14 cellular contexts compared by ENCODE assay signal in genomic region chr1:225780609-225781008, GRCh38. TPM values are rescaled to one million over a fixed set of nuclear protein-coding genes. Genes with fewer than 3 reads are reported as not detected.
DNase-seq lines count a peak whose midpoint lies in the region; ATAC-seq and TF ChIP-seq lines count a peak whose summit lies in the region.
"Had no signal": no experiment of that assay in that cellular context is flagged by ENCODE, and none has a peak within 500 bp of the region (broad histone marks: within the 10 kb centered on the region; RNA-seq: fewer than 3 reads in every experiment).

No MANE protein-coding gene starts in this region.

- H3K4me3 Mint-ChIP-seq in T-helper 1 cell treated with Interleukin-12 subunit alpha and Interleukin-12 subunit beta and Interleukin-4 antibody, amounts not matched to agents 30 μg/mL and 1 μg/mL, for 36 hours: peak overlapping the region; percentile 49
- H3K4me3 Mint-ChIP-seq in dendritic cell treated with granulocyte-macrophage colony-stimulating factor and Interleukin-4, amounts not matched to agents 40 ng/mL and 50 ng/mL, for 4 days: no peak overlapping the region
- H3K4me3 Mint-ChIP-seq in progenitor cell of endocrine pancreas (ENCODE audit: low read depth): peak overlapping the region; percentile 51

- no peak overlapping the region for H4K91ac ChIP-seq in trophoblast cell (ENCODE audit: low read depth, low read length)

- no peak overlapping the region for H2BK120ac ChIP-seq in trophoblast cell (ENCODE audit: insufficient read depth, low read length, poor library complexity)

- H3K9ac ChIP-seq in Loucy (ENCODE audit: low read depth, low read length, poor library complexity, severe bottlenecking) (no peak overlapping the region), trophoblast cell (ENCODE audit: low read length) (no peak overlapping the region)

- no peak overlapping the region for H2BK12ac ChIP-seq in trophoblast cell (ENCODE audit: low read length)

- no peak overlapping the region for H3K14ac ChIP-seq in trophoblast cell (ENCODE audit: low read length)

- peaks cover 64% of the 10 kb centered on the region for H4K20me1 ChIP-seq in Loucy (ENCODE audit: insufficient read depth, low read length, poor library complexity, severe bottlenecking)

- DNase-seq in T-helper 1 cell (no peak), progenitor cell of endocrine pancreas (ENCODE audit: low spot score, unreplicated experiment) (no peak), medulla oblongata (ENCODE audit: extremely low spot score) (no peak), trophoblast cell (no peak)
- DNase-seq: colonic mucosa; mucosa of descending colon; NCI-H1092; NCI-H69; stimulated activated CD4-positive, alpha-beta T cell treated with anti-CD3 and anti-CD28 coated beads, Interleukin-15, amount 100 ng/mL, for 24 hours; stimulated activated naive CD4-positive, alpha-beta T cell treated with Interleukin-2 at 50 U/mL for 16 hours had no signal

- intact Hi-C loops in dendritic cell treated with granulocyte-macrophage colony-stimulating factor and Interleukin-4, amounts not matched to agents 40 ng/mL and 50 ng/mL, for 4 days (cut with micrococcal nuclease): no loop called here

- H2AFZ ChIP-seq in Loucy (ENCODE audit: low read length): no peak overlapping the region
- H2AFZ ChIP-seq in trophoblast cell (ENCODE audit: insufficient read depth, low read length, poor library complexity): no peak overlapping the region

- H3K79me2 ChIP-seq in Loucy (ENCODE audit: insufficient read depth, low read length) (peaks cover 96% of the 10 kb centered on the region), trophoblast cell (ENCODE audit: control insufficient read depth, insufficient read depth, low read length, poor library complexity) (peaks cover 13% of the 10 kb centered on the region)

- H3K36me3 Mint-ChIP-seq in T-helper 1 cell treated with Interleukin-12 subunit alpha and Interleukin-12 subunit beta and Interleukin-4 antibody, amounts not matched to agents 30 μg/mL and 1 μg/mL, for 36 hours (ENCODE audit: low read depth): peaks cover 18% of the 10 kb centered on the region
- peaks cover 55% of the 10 kb centered on the region for H3K36me3 Mint-ChIP-seq in dendritic cell treated with granulocyte-macrophage colony-stimulating factor and Interleukin-4, amounts not matched to agents 40 ng/mL and 50 ng/mL, for 4 days (ENCODE audit: low read depth)
- peaks cover 20% of the 10 kb centered on the region for H3K36me3 Mint-ChIP-seq in progenitor cell of endocrine pancreas (ENCODE audit: insufficient read depth)

- H3K27ac ChIP-seq in trophoblast cell (ENCODE audit: low read depth, low read length): no peak overlapping the region
- H3K27ac ChIP-seq: colonic mucosa had no signal

- H3K9me2 ChIP-seq in Loucy (replicated peaks; ENCODE audit: low read depth, low read length): no peaks in the 10 kb centered on the region

- peak overlapping the region; percentile 4 for H3K27ac Mint-ChIP-seq in T-helper 1 cell treated with Interleukin-12 subunit alpha and Interleukin-12 subunit beta and Interleukin-4 antibody, amounts not matched to agents 30 μg/mL and 1 μg/mL, for 36 hours
- H3K27ac Mint-ChIP-seq in dendritic cell treated with granulocyte-macrophage colony-stimulating factor and Interleukin-4, amounts not matched to agents 40 ng/mL and 50 ng/mL, for 4 days: peak overlapping the region; percentile 62
- peak overlapping the region; percentile 26 for H3K27ac Mint-ChIP-seq in progenitor cell of endocrine pancreas

- peaks cover 7% of the 10 kb centered on the region for H3K79me1 ChIP-seq in trophoblast cell (ENCODE audit: low read length)

- H4K8ac ChIP-seq in trophoblast cell (ENCODE audit: low read depth, low read length): no peak overlapping the region

- ATAC-seq in HG03135 (IDR thresholded peaks at IDR 0.05; ENCODE audit: unreplicated experiment): no peak
- ATAC-seq: mucosa of descending colon had no signal

- H3K9me3 Mint-ChIP-seq in T-helper 1 cell treated with Interleukin-12 subunit alpha and Interleukin-12 subunit beta and Interleukin-4 antibody, amounts not matched to agents 30 μg/mL and 1 μg/mL, for 36 hours: no peaks in the 10 kb centered on the region
- no peaks in the 10 kb centered on the region for H3K9me3 Mint-ChIP-seq in dendritic cell treated with granulocyte-macrophage colony-stimulating factor and Interleukin-4, amounts not matched to agents 40 ng/mL and 50 ng/mL, for 4 days
- H3K9me3 Mint-ChIP-seq in progenitor cell of endocrine pancreas (ENCODE audit: low read depth): no peaks in the 10 kb centered on the region

- H3K4ac ChIP-seq in trophoblast cell (ENCODE audit: low read depth, low read length): no peak overlapping the region

- H3K18ac ChIP-seq in trophoblast cell (ENCODE audit: low read length): no peak overlapping the region

- H3K27me3 ChIP-seq in Loucy (ENCODE audit: insufficient read depth, low read length, poor library complexity, severe bottlenecking) (no peaks in the 10 kb centered on the region), trophoblast cell (ENCODE audit: insufficient read depth, low read length) (no peaks in the 10 kb centered on the region)
- H3K27me3 ChIP-seq: colonic mucosa had no signal

- peaks cover 46% of the 10 kb centered on the region for H3K4me1 ChIP-seq in Loucy (ENCODE audit: insufficient read depth, low read length, poor library complexity, severe bottlenecking)
- peaks cover 0 to 9% of the 10 kb centered on the region in 2 experiments for H3K4me1 ChIP-seq in trophoblast cell (ENCODE audit: control insufficient read depth in 1 of 2, insufficient read depth in 2 of 2, low read length in 2 of 2)

- H3K36me3 ChIP-seq in Loucy (ENCODE audit: insufficient read depth, low read length) (peaks cover 22% of the 10 kb centered on the region; the same call in 1 of the 2 replicates), trophoblast cell (ENCODE audit: control insufficient read depth in 1 of 2, insufficient read depth in 2 of 2, low read length in 2 of 2) (peaks cover 12 to 13% of the 10 kb centered on the region in 2 experiments)
- H3K36me3 ChIP-seq: colonic mucosa had no signal

- no peak overlapping the region for H2BK5ac ChIP-seq in trophoblast cell (ENCODE audit: low read depth, low read length, poor library complexity)

- H3F3A ChIP-seq in Loucy (ENCODE audit: low read depth): peaks cover 2% of the 10 kb centered on the region; the same call in 1 of the 2 replicates

- TF ChIP-seq CTCF in Loucy (conservative IDR thresholded peaks at IDR 0.05; ENCODE audit: low read length) (no peak), progenitor cell of endocrine pancreas (IDR thresholded peaks at IDR 0.05; ENCODE audit: unreplicated experiment) (no peak)

- no peak overlapping the region for H3K23ac ChIP-seq in trophoblast cell (ENCODE audit: low read length)

- WGBS in trophoblast cell (ENCODE audit: extremely low coverage, insufficient coverage, insufficient read length): no CpG with 5 or more reads among the region's 1 CpG

- H3K4me1 Mint-ChIP-seq in T-helper 1 cell treated with Interleukin-12 subunit alpha and Interleukin-12 subunit beta and Interleukin-4 antibody, amounts not matched to agents 30 μg/mL and 1 μg/mL, for 36 hours (ENCODE audit: low read depth): peaks cover 19% of the 10 kb centered on the region
- H3K4me1 Mint-ChIP-seq in dendritic cell treated with granulocyte-macrophage colony-stimulating factor and Interleukin-4, amounts not matched to agents 40 ng/mL and 50 ng/mL, for 4 days (ENCODE audit: low read depth): peaks cover 43% of the 10 kb centered on the region
- H3K4me1 Mint-ChIP-seq in progenitor cell of endocrine pancreas (ENCODE audit: low read depth): peaks cover 21% of the 10 kb centered on the region

- H3K9me3 ChIP-seq in Loucy (ENCODE audit: insufficient read depth, low read depth, low read length): no peaks in the 10 kb centered on the region
- no peaks in the 10 kb centered on the region for H3K9me3 ChIP-seq in trophoblast cell (ENCODE audit: insufficient read depth, low read depth, low read length)
- H3K9me3 ChIP-seq: colonic mucosa, mucosa of descending colon had no signal

- H4K12ac ChIP-seq in trophoblast cell (ENCODE audit: low read depth, low read length): no peak overlapping the region

- H3K4me2 ChIP-seq in Loucy (ENCODE audit: low read depth, low read length, poor library complexity, severe bottlenecking) (peak overlapping the region; percentile 73), trophoblast cell (ENCODE audit: low read length) (no peak overlapping the region)

- H3K27me3 Mint-ChIP-seq in T-helper 1 cell treated with Interleukin-12 subunit alpha and Interleukin-12 subunit beta and Interleukin-4 antibody, amounts not matched to agents 30 μg/mL and 1 μg/mL, for 36 hours (ENCODE audit: low read depth): no peaks in the 10 kb centered on the region
- H3K27me3 Mint-ChIP-seq in dendritic cell treated with granulocyte-macrophage colony-stimulating factor and Interleukin-4, amounts not matched to agents 40 ng/mL and 50 ng/mL, for 4 days: no peaks in the 10 kb centered on the region
- no peaks in the 10 kb centered on the region for H3K27me3 Mint-ChIP-seq in progenitor cell of endocrine pancreas

- H2AK5ac ChIP-seq in trophoblast cell (ENCODE audit: low read length): no peak overlapping the region

- H3K4me3 ChIP-seq in Loucy (ENCODE audit: low read length, poor library complexity, severe bottlenecking) (peak overlapping the region; percentile 89), trophoblast cell (ENCODE audit: low read depth, low read length) (no peak overlapping the region)
- H3K4me3 ChIP-seq: colonic mucosa, mucosa of descending colon had no signal

RNA-seq across cellular contexts. Expression of gene SRP9, which starts 3.0 kb away (rescaled TPM):
- 406 and 423 TPM in 2 replicates for total RNA-seq in progenitor cell of endocrine pancreas
- polyA plus RNA-seq in trophoblast cell (2013): 268 and 277 TPM in 2 replicates

RNA-seq across cellular contexts. Expression of gene EPHX1, which starts 29.3 kb away (rescaled TPM):
- total RNA-seq in progenitor cell of endocrine pancreas: 41.2 and 41.5 TPM in 2 replicates
- polyA plus RNA-seq in trophoblast cell (2013): 44.6 and 45.9 TPM in 2 replicates

Comparison
In these comparisons a context has a peak if more than half of its experiments do, and no peak if none do; other contexts are left out.
1. H3K27ac Mint-ChIP-seq: peak in every context shown above with its lines; median percentile 62 in dendritic cell treated with granulocyte-macrophage colony-stimulating factor and Interleukin-4, amounts not matched to agents 40 ng/mL and 50 ng/mL, for 4 days; 26 in progenitor cell of endocrine pancreas; 4 in T-helper 1 cell treated with Interleukin-12 subunit alpha and Interleukin-12 subunit beta and Interleukin-4 antibody, amounts not matched to agents 30 μg/mL and 1 μg/mL, for 36 hours.